26 cellular contexts compared by ENCODE assay signal in the genomic region with DNA sequence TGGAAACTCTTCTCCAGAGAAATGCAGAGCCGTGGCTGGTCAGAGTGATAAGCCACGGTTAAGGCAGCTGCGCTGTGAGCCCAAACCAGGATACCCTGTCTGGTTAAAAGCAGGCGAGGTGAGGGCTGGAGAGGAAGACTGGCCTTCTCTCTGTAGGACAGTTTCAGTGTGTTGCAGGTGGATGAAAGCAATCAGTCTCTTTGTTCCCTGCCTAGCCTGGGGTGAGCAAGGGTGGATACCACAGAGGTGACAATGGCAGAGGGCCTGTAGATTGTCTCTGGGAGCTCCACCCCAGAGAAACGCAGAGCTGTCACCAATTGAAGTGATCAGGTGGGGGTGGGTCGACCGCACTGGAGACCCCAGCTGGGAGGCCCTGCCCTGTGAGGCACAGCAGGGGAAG.
"Had no signal": no experiment of that assay in that cellular context is flagged by ENCODE, and none has a peak within 500 bp of the region (broad histone marks: within the 10 kb centered on the region; RNA-seq: fewer than 3 reads in every experiment).

No MANE protein-coding gene starts in this region.

- H3K4me2 ChIP-seq: smooth muscle cell had no signal

- H3K9me3 ChIP-seq: left lung, lower lobe of right lung, ovary, right atrium auricular region, right lobe of liver, stomach, testis, thyroid gland, transverse colon, upper lobe of left lung, vagina had no signal

- H3K27ac Mint-ChIP-seq: immature natural killer cell; naive B cell; natural killer cell treated with Interleukin-12 subunit alpha and Interleukin-12 subunit beta and Interleukin-15 and Interleukin-18, amount 100 ng/mL, for 72 hours; progenitor cell of endocrine pancreas; stimulated activated memory B cell treated with anti-CD40 and anti-IgM and Interleukin-4, amounts not matched to agents 10 μg/mL and 1 μg/mL and 100 μg/mL, for 72 hours had no signal

- DNase-seq: hippocampal formation; immature natural killer cell; left colon; lower lobe of right lung; mammary epithelial cell; mesenchymal stem cell; naive B cell; ovary; right lobe of liver; stimulated activated CD4-positive, alpha-beta T cell treated with anti-CD3 and anti-CD28 coated beads, Interleukin-1b, Interleukin-23, amount 100 ng/mL, for 48 hours; stimulated activated CD4-positive, alpha-beta T cell treated with anti-CD3 and anti-CD28 coated beads, Interleukin-2, amount 100 ng/mL, for 48 hours; stimulated activated CD4-positive, alpha-beta T cell treated with anti-CD3 and anti-CD28 coated beads, Interleukin-4, amount 100 ng/mL, for 4 hours; stimulated activated CD8-positive, alpha-beta memory T cell treated with anti-CD3 and anti-CD28 coated beads, Interleukin-4, amount 100 ng/mL, for 48 hours; stimulated activated naive CD8-positive, alpha-beta T cell treated with anti-CD3 and anti-CD28 coated beads, Interleukin-15, Interleukin-2, amounts not matched to agents 100 U/mL and 50 U/mL, for 24 hours; stomach; testis; thyroid gland; transverse colon had no signal

- H3K36me3 ChIP-seq: left lung, lower lobe of right lung, ovary, right atrium auricular region, right lobe of liver, stomach, thyroid gland, transverse colon, upper lobe of left lung, vagina had no signal

- H3K9me3 Mint-ChIP-seq: stimulated activated memory B cell treated with anti-CD40 and anti-IgM and Interleukin-4, amounts not matched to agents 10 μg/mL and 1 μg/mL and 100 μg/mL, for 72 hours had no signal

- H3K4me1 Mint-ChIP-seq: immature natural killer cell; stimulated activated memory B cell treated with anti-CD40 and anti-IgM and Interleukin-4, amounts not matched to agents 10 μg/mL and 1 μg/mL and 100 μg/mL, for 72 hours had no signal

- H3K36me3 Mint-ChIP-seq: immature natural killer cell; naive B cell; natural killer cell treated with Interleukin-12 subunit alpha and Interleukin-12 subunit beta and Interleukin-15 and Interleukin-18, amount 100 ng/mL, for 72 hours; stimulated activated memory B cell treated with anti-CD40 and anti-IgM and Interleukin-4, amounts not matched to agents 10 μg/mL and 1 μg/mL and 100 μg/mL, for 72 hours had no signal

- H3K27me3 ChIP-seq: left lung, ovary, right atrium auricular region, right lobe of liver, stomach, testis, thyroid gland, transverse colon, upper lobe of left lung, vagina had no signal

- H3K4me1 ChIP-seq: left lung, lower lobe of right lung, right atrium auricular region, right lobe of liver, stomach, thyroid gland, transverse colon, upper lobe of left lung, vagina had no signal

- H3K4me3 ChIP-seq: left lung, lower lobe of right lung, ovary, right atrium auricular region, right lobe of liver, smooth muscle cell, stomach, testis, thyroid gland, transverse colon, upper lobe of left lung, vagina had no signal

- H3K27ac ChIP-seq: left lung, lower lobe of right lung, ovary, right atrium auricular region, right lobe of liver, stomach, testis, thyroid gland, transverse colon, upper lobe of left lung, vagina had no signal

- H3K4me3 Mint-ChIP-seq: immature natural killer cell; naive B cell; natural killer cell treated with Interleukin-12 subunit alpha and Interleukin-12 subunit beta and Interleukin-15 and Interleukin-18, amount 100 ng/mL, for 72 hours; stimulated activated memory B cell treated with anti-CD40 and anti-IgM and Interleukin-4, amounts not matched to agents 10 μg/mL and 1 μg/mL and 100 μg/mL, for 72 hours had no signal

- H3K27me3 Mint-ChIP-seq: naive B cell; natural killer cell treated with Interleukin-12 subunit alpha and Interleukin-12 subunit beta and Interleukin-15 and Interleukin-18, amount 100 ng/mL, for 72 hours; progenitor cell of endocrine pancreas; stimulated activated memory B cell treated with anti-CD40 and anti-IgM and Interleukin-4, amounts not matched to agents 10 μg/mL and 1 μg/mL and 100 μg/mL, for 72 hours had no signal
